In the genomic region with DNA sequence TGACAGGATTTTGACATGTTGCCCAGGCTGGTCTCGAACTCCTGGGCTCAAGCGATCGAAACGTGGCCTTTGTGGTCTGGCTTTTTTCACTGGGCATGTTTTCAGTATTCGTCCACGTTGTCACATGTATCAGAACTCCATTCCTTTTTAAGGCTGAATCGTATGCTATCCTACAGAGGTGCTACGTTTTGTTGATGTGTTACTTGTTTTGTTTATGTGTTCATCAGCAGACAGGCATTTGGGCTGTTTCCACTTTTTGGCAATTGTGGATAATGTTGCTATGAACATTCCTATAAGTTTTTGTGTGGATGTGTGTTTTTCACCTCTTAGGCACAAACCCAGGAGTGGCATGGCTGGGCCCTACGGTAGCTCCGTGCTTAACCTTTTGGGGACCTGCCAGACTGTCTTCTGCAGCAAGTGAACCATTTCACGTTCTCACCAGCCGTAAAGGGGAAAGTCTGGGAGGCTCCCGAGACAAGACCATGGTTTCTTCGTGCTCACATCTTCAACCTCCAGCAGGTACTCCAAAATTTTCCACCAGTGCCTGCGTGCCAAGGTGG, we compare ENCODE assay signal across 2 cellular contexts.
TF ChIP-seq lines count a peak whose summit lies in the region.

No MANE protein-coding gene starts in this region.

TF ChIP-seq in liver, 16 proteins besides CTCF, POLR2A, EP300 and RAD21 (continued from another document):
- TF ChIP-seq GABPA (IDR thresholded peaks at IDR 0.05 in 1 of 2, conservative IDR thresholded peaks at IDR 0.05 in 1 of 2) (no peak), HNF4G (IDR thresholded peaks at IDR 0.05) (no peak), FOXA1 (IDR thresholded peaks at IDR 0.05) (no peak), EGR1 (IDR thresholded peaks at IDR 0.05; ENCODE audit: low read depth in 2 of 2) (no peak)
- TF ChIP-seq, protein P1, sequence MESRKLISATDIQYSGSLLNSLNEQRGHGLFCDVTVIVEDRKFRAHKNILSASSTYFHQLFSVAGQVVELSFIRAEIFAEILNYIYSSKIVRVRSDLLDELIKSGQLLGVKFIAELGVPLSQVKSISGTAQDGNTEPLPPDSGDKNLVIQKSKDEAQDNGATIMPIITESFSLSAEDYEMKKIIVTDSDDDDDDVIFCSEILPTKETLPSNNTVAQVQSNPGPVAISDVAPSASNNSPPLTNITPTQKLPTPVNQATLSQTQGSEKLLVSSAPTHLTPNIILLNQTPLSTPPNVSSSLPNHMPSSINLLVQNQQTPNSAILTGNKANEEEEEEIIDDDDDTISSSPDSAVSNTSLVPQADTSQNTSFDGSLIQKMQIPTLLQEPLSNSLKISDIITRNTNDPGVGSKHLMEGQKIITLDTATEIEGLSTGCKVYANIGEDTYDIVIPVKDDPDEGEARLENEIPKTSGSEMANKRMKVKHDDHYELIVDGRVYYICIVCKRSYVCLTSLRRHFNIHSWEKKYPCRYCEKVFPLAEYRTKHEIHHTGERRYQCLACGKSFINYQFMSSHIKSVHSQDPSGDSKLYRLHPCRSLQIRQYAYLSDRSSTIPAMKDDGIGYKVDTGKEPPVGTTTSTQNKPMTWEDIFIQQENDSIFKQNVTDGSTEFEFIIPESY (IDR thresholded peaks at IDR 0.05) = no peak
TF ChIP-seq in liver: peak in this region for 0.

TF ChIP-seq in HepG2, 621 proteins besides CTCF, POLR2A, EP300 and RAD21 (continued from another document):
- TF ChIP-seq FOXM1 (CRISPR knock-in tag; IDR thresholded peaks at IDR 0.05) (no peak), DMAP1 (CRISPR knock-in tag; IDR thresholded peaks at IDR 0.05) (no peak), HNRNPK (IDR thresholded peaks at IDR 0.05; ENCODE audit: low read depth, low read length, poor library complexity, severe bottlenecking) (no peak), U2AF1 (optimal IDR thresholded peaks at IDR 0.05; ENCODE audit: low read depth, low read length) (no peak)
- TF ChIP-seq, protein P2, sequence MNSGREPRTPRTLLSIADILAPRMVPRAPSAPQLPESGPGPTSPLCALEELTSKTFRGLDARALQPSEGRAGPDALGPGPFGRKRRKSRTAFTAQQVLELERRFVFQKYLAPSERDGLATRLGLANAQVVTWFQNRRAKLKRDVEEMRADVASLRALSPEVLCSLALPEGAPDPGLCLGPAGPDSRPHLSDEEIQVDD (CRISPR knock-in tag; IDR thresholded peaks at IDR 0.05; ENCODE audit: borderline replicate concordance) = no peak
- TF ChIP-seq, protein P3, sequence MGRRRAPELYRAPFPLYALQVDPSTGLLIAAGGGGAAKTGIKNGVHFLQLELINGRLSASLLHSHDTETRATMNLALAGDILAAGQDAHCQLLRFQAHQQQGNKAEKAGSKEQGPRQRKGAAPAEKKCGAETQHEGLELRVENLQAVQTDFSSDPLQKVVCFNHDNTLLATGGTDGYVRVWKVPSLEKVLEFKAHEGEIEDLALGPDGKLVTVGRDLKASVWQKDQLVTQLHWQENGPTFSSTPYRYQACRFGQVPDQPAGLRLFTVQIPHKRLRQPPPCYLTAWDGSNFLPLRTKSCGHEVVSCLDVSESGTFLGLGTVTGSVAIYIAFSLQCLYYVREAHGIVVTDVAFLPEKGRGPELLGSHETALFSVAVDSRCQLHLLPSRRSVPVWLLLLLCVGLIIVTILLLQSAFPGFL (CRISPR knock-in tag; IDR thresholded peaks at IDR 0.05) = no peak
